ENCODE assay signal across 8 cellular contexts in the genomic region with DNA sequence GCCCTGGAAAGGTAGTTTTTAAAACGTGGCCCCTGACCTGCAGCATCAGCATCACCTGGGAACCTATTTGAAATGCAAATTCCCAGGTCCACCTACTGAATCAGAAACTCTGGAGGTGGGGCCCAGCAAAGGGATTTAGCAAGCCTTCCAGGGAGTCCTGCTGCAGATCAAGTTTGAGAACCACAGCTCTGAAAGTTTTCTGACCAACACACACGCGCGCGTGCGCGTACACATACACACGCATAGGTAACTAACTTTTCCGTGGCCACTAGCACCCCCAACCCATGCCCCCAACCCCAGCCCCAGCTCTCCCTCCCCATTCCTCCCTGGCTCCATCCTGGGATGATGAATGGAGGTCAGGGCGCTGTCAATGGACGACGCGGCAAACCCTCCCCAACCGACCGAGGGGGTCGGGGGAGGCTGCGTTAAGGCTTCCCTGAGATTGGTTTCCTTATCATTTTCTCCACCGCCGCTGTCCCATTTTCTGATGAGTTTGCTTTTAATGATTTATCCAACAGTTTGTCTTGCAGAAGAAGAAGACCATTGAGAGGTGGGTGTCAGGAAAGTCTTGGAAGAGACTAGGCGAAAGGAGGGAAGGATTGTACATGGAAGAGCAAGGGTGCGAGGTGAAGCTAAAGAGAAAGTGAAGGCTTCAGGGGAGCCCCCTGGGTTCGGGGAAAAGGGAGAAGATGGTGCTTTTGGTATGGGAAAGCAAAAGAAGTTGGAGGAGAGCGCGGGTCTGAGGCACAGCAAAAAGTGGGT. TPM values are rescaled to one million over a fixed set of nuclear protein-coding genes. Genes with fewer than 3 reads are reported as not detected.
A peak's percentile ranks its signal among the peaks of the same experiment; 100 is the strongest.
DNase-seq lines count a peak whose midpoint lies in the region; ATAC-seq and TF ChIP-seq lines count a peak whose summit lies in the region.

No MANE protein-coding gene starts in this region.

- DNase-seq in activated T-cell treated with anti-CD3 and anti-CD28 coated beads, Interleukin-2, amount 50 U/mL, for 24 hours = no peak
- no peak for DNase-seq in activated T-cell treated with anti-CD3 and anti-CD28 coated beads for 4 hours
- DNase-seq in choroid plexus epithelial cell (ENCODE audit: low read depth) = peak; percentile 34
- no peak for DNase-seq in lower lobe of right lung
- DNase-seq in transverse colon = no peak
- DNase-seq in COLO668 (lab: John Stamatoyannopoulos, UW; ENCODE audit: unreplicated experiment) = no peak
- no peak for DNase-seq in NCI-H2196 treated with DMSO at 0.1 percent for 48 hours (lab: John Stamatoyannopoulos, UW; ENCODE audit: unreplicated experiment)

- no peaks in the 10 kb centered on the region for H3K36me3 Mint-ChIP-seq in activated T-cell treated with anti-CD3 and anti-CD28 coated beads, Interleukin-2, amount 50 U/mL, for 24 hours (ENCODE audit: low read depth)

- ATAC-seq in lower lobe of right lung (peak in 1 of 2 donors; percentile 11), HG02798 (IDR thresholded peaks at IDR 0.05; ENCODE audit: poor library complexity, unreplicated experiment) (no peak)

- H3K4me1 Mint-ChIP-seq in activated T-cell treated with anti-CD3 and anti-CD28 coated beads, Interleukin-2, amount 50 U/mL, for 24 hours (ENCODE audit: low read depth) = peaks cover 14% of the 10 kb centered on the region

- peaks cover 5% of the 10 kb centered on the region for H3K4me1 ChIP-seq in lower lobe of right lung
- H3K4me1 ChIP-seq in transverse colon = peaks cover 0 to 11% (median 4%) of the 10 kb centered on the region in 4 donors

- in situ Hi-C loops in transverse colon (cut with MboI; ENCODE audit: low pct_ligation_motif_present in 1 of 4, low pct_unique_long_range_greater_than_20kb in 1 of 4, low sequenced_read_pairs in 3 of 4) = no loop called here

- peak overlapping the region; percentile 31 for H3K27ac ChIP-seq in lower lobe of right lung
- peak overlapping the region; percentile 84 to 96 (median 90) for H3K27ac ChIP-seq in transverse colon

- H3K4me3 ChIP-seq in choroid plexus epithelial cell (ENCODE audit: low read depth, low read length) = peak overlapping the region; percentile 70
- peak overlapping the region; percentile 64 for H3K4me3 ChIP-seq in lower lobe of right lung
- peak overlapping the region; percentile 63 to 85 (median 67) for H3K4me3 ChIP-seq in transverse colon

- no peak overlapping the region for H3K27ac Mint-ChIP-seq in activated T-cell treated with anti-CD3 and anti-CD28 coated beads, Interleukin-2, amount 50 U/mL, for 24 hours

- intact Hi-C loops in lower lobe of right lung (cut with DNase I) = no loop called here
- intact Hi-C loops in transverse colon (cut with DNase I; ENCODE audit: low total_unique reads) = loop anchor here (5.0 to 10.0 kb wide), 3 partner anchors 54 to 77 kb away; no protein-coding TSS in a partner anchor

- TF ChIP-seq CTCF in choroid plexus epithelial cell (conservative IDR thresholded peaks at IDR 0.05; ENCODE audit: low read depth, low read length) (no peak), lower lobe of right lung (IDR thresholded peaks at IDR 0.05) (no peak), transverse colon (IDR thresholded peaks at IDR 0.05) (no peak)

- no peaks in the 10 kb centered on the region for H3K36me3 ChIP-seq in lower lobe of right lung
- H3K36me3 ChIP-seq in transverse colon = no peaks in the 10 kb centered on the region

- H3K27me3 Mint-ChIP-seq in activated T-cell treated with anti-CD3 and anti-CD28 coated beads, Interleukin-2, amount 50 U/mL, for 24 hours = peaks cover 87% of the 10 kb centered on the region

- peak overlapping the region; percentile 75 for H3K4me3 Mint-ChIP-seq in activated T-cell treated with anti-CD3 and anti-CD28 coated beads, Interleukin-2, amount 50 U/mL, for 24 hours

- TF ChIP-seq EP300 in transverse colon (IDR thresholded peaks at IDR 0.05; ENCODE audit: low read depth) = no peak

- H3K27me3 ChIP-seq in lower lobe of right lung (ENCODE audit: low read depth) = peaks cover 18% of the 10 kb centered on the region
- H3K27me3 ChIP-seq in transverse colon = peaks cover 50% of the 10 kb centered on the region

- H3K9me3 ChIP-seq in lower lobe of right lung (no peaks in the 10 kb centered on the region), transverse colon (no peaks in the 10 kb centered on the region)

- WGBS in transverse colon (ENCODE audit: low coverage in 1 of 2), 2 donors = 27 to 51% methylated on average over 11 to 24 of the region's 24 CpGs

- H3K9me3 Mint-ChIP-seq in activated T-cell treated with anti-CD3 and anti-CD28 coated beads, Interleukin-2, amount 50 U/mL, for 24 hours = no peaks in the 10 kb centered on the region

- TF ChIP-seq POLR2A in transverse colon (IDR thresholded peaks at IDR 0.05) = no peak

RNA-seq across cellular contexts. Expression of a gene that starts 0.6 kb away (rescaled TPM):
- total RNA-seq in lower lobe of right lung (10.1 TPM), transverse colon (10 to 100 TPM; 15.2 to 77.4 (median 45.4) TPM)
